ENCODE assay signal across 17 cellular contexts in the genomic region with DNA sequence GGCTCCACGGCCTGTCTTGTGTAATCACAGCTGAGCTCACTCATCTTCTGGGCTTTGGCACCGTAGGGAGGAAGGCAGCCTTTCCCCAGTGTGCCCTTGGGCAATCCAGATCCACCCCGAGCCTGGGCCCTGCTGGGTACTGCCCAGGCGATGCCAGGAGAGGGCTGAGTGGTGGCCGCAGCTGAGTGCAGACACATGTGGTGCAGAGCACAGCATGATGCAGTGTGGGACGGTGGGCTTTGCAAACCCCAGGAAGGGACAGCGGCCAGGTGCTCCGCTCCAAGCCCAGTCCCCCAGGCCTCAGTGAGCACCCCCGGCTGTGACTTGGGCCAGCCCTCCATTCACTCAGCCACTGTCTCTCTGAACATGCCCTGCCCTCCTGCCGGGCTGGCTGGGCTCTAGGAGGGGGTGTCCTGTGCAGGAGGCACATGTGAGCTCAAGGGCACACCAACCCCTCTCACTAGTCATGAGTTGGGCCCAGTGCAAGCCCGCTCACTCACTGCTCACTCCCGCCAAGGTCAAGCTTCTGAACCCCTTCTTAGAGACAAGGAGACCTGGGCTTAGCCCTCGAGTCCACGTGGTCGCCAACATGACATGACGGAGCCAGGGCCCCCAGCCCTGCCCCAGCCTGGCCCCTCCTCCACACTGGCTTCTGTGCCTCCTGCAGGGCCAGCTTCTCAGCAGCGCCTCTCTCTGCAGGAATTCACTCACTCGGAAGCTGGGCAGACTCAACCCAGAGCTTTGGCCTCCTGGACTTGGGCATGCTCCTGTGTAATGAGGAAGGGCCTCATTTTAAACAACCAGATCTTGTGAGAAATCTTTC.
A peak's percentile ranks its signal among the peaks of the same experiment; 100 is the strongest.
DNase-seq lines count a peak whose midpoint lies in the region; ATAC-seq and TF ChIP-seq lines count a peak whose summit lies in the region.
"Had no signal": no experiment of that assay in that cellular context is flagged by ENCODE, and none has a peak within 500 bp of the region (broad histone marks: within the 10 kb centered on the region; RNA-seq: fewer than 3 reads in every experiment).

No MANE protein-coding gene starts in this region.

- intact Hi-C loops in Right ventricle myocardium inferior (cut with DNase I) (no loop called here), Right ventricle myocardium superior (cut with DNase I) (no loop called here), sciatic nerve (cut with DNase I) (no loop called here)

- DNase-seq in Right ventricle myocardium inferior (ENCODE audit: missing footprints): no peak
- DNase-seq in Right ventricle myocardium superior: no peak
- DNase-seq in M059J (ENCODE audit: low read depth): peak; percentile 48
- peak; percentile 49 to 64 for DNase-seq in foreskin fibroblast
- DNase-seq in sciatic nerve (ENCODE audit: low spot score): no peak
- DNase-seq in NCI-H510A treated with DMSO at 0.1 percent for 48 hours (lab: John Stamatoyannopoulos, UW): no peak
- no peak for DNase-seq in NCI-H524 (lab: John Stamatoyannopoulos, UW)
- DNase-seq: activated CD4-positive, alpha-beta T cell treated with anti-CD3 and anti-CD28 coated beads, Interleukin-2, amount 50 U/mL, for 4 hours; erythroblast; glutamatergic neuron; nephron progenitor cell; retina; substantia nigra; SW 1271 had no signal

- no peak overlapping the region for H3K4me3 ChIP-seq in foreskin fibroblast (ENCODE audit: low read depth in 1 of 2, low read length in 2 of 2)
- H3K4me3 ChIP-seq: breast epithelium had no signal

- peak; percentile 31 for ATAC-seq in Right ventricle myocardium inferior
- ATAC-seq in Right ventricle myocardium superior (ENCODE audit: poor library complexity): no peak
- ATAC-seq in sciatic nerve: peak; percentile 64
- ATAC-seq in HG02678 (IDR thresholded peaks at IDR 0.05; ENCODE audit: unreplicated experiment): no peak
- ATAC-seq: activated naive CD4-positive, alpha-beta T cell treated with anti-CD3 and anti-CD28 coated beads, Interleukin-2, amount 50 U/mL, for 72 hours had no signal

- no peak for TF ChIP-seq CTCF in foreskin fibroblast (IDR thresholded peaks at IDR 0.05; ENCODE audit: low read depth, low read length)

Comparison
In these comparisons a context has a peak if more than half of its experiments do, and no peak if none do; other contexts are left out.
1. ATAC-seq: peak in Right ventricle myocardium inferior (single experiment) and sciatic nerve (single experiment); none in Right ventricle myocardium superior (single experiment) and HG02678 (single experiment).
2. DNase-seq: peak in M059J (single experiment) and foreskin fibroblast (2 of 2); none in Right ventricle myocardium inferior (single experiment), Right ventricle myocardium superior (single experiment), sciatic nerve (single experiment), NCI-H510A treated with DMSO at 0.1 percent for 48 hours (single experiment) and NCI-H524 (0 of 2).